In the genomic region with DNA sequence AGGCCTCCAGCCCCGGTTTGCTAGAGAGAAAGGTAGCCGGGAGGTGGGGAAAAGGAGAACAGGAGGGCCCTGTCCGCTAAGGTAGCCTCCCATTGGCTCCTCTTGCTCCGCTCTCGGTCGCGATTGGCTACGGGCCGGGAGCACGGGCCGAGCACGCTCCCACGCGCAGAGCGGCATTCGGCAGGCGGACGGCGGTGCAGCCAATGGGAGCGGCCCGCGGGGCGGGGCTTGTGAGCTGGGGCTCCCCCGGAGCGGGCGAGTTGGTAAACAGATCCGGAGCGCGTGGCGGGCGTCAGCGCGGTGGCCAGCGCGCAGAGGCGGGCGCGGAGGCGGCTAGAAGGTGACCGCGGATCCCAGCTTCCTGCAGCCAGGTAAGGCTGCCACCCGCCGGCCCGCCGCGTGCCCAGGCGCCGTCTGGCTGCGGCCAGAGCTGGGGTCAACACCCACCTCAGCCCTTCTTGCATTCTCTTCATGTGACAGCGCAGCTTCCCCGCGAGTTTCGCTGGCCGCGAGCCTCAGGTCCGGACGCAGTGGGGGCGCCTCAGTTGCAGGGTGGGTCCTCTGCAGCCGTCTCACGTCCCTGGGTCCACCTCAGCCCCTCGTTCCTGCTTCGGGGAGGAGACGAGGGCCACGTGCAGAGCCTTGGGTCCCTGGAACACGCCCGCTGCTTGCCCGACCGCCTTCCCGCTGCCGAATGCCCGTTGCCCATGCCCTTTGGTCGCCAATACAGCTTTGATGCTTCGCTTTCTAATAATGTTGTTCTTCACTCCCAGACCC, we compare ENCODE assay signal across 8 cellular contexts.
A peak's percentile ranks its signal among the peaks of the same experiment; 100 is the strongest.
DNase-seq lines count a peak whose midpoint lies in the region; ATAC-seq, FAIRE-seq and TF ChIP-seq lines count a peak whose summit lies in the region.

COQ8A (plus strand) TSS at position 266 of the 777 bp plus-strand sequence. CDS start 21,092 bp downstream, outside the sequence.

- H3K27ac ChIP-seq in VCaP, result peak within 1 kb of the TSS; percentile 98

- peak; percentile 99 for DNase-seq in NCI-H2196 treated with DMSO at 0.1 percent for 48 hours (lab: John Stamatoyannopoulos, UW; ENCODE audit: unreplicated experiment)
- peak; percentile 98 to 100 for DNase-seq in T47D (ENCODE audit: low read depth in 1 of 2, low spot score in 1 of 2)
- DNase-seq in skeletal muscle cell (ENCODE audit: low read depth), result peak; percentile 98

- peaks cover 7% of the 10 kb centered on the region for H3K27me3 ChIP-seq in iPS-15b (ENCODE audit: control insufficient read depth, insufficient read depth, low read length)

- no peaks in the 10 kb centered on the region for H3K36me3 ChIP-seq in iPS-15b (ENCODE audit: control insufficient read depth, insufficient read depth, low read length)

- peak; percentile 97 for FAIRE-seq in A204.1 (lab: Jason Lieb, UNC)

- H3K9me3 ChIP-seq in iPS-15b (ENCODE audit: control insufficient read depth, insufficient read depth, low read length), result no peaks in the 10 kb centered on the region

- ATAC-seq in GM18868 (IDR thresholded peaks at IDR 0.05; ENCODE audit: unreplicated experiment), result peak; percentile 94
- ATAC-seq in HG03139 (IDR thresholded peaks at IDR 0.05; ENCODE audit: unreplicated experiment), result peak; percentile 96

- in situ Hi-C loops in T47D (cut with HindIII; ENCODE audit: low pct_unique_long_range_greater_than_20kb, low sequenced_read_pairs), result no loop called here

- H3K4me3 ChIP-seq in iPS-15b (ENCODE audit: low read depth, low read length) (peak within 1 kb of the TSS; percentile 60), skeletal muscle cell (ENCODE audit: low read depth, low read length) (peak within 1 kb of the TSS; percentile 78)

- H3K4me1 ChIP-seq in iPS-15b (ENCODE audit: control insufficient read depth, insufficient read depth, low read length), result no peaks in the 10 kb centered on the region

- no peak within 1 kb of the TSS for H3K9ac ChIP-seq in iPS-15b (ENCODE audit: low read depth, low read length)

- no peak for TF ChIP-seq CTCF in VCaP (conservative IDR thresholded peaks at IDR 0.05)

Comparison
In these comparisons a context has a peak if more than half of its experiments do, and no peak if none do; other contexts are left out.
1. Peak in every context shown above with its lines: DNase-seq, ATAC-seq, H3K4me3 ChIP-seq and H3K27ac ChIP-seq.